21 cellular contexts compared by ENCODE assay signal in genomic region chr5:147989239-147989638, GRCh38.
"Had no signal": no experiment of that assay in that cellular context is flagged by ENCODE, and none has a peak within 500 bp of the region (broad histone marks: within the 10 kb centered on the region; RNA-seq: fewer than 3 reads in every experiment).

No MANE protein-coding gene starts in this region.

- H3K9me3 ChIP-seq: left ventricle myocardium inferior, lower lobe of right lung, testis, tibial nerve, upper lobe of right lung, vagina had no signal

- H3K9me3 Mint-ChIP-seq: dendritic cell treated with granulocyte-macrophage colony-stimulating factor and Interleukin-4, amounts not matched to agents 40 ng/mL and 50 ng/mL, for 4 days; effector memory CD8-positive, alpha-beta T cell; immature natural killer cell; mesothelial cell of epicardium; neural crest cell; stimulated activated naive B cell treated with anti-CD40 and anti-IgM and Interleukin-4, amounts not matched to agents 10 μg/mL and 1 μg/mL and 100 μg/mL, for 72 hours had no signal

- H3K4me1 Mint-ChIP-seq: immature natural killer cell; memory B cell; mesothelial cell of epicardium; natural killer cell; neural crest cell; stimulated activated naive B cell treated with anti-CD40 and anti-IgM and Interleukin-4, amounts not matched to agents 10 μg/mL and 1 μg/mL and 100 μg/mL, for 72 hours; stimulated activated naive CD8-positive, alpha-beta T cell treated with anti-CD3 and anti-CD28 coated beads, Interleukin-15, amount 100 ng/mL, for 72 hours had no signal

- H3K36me3 ChIP-seq: left ventricle myocardium inferior, lower lobe of right lung, tibial nerve, upper lobe of right lung, vagina had no signal

- H3K4me1 ChIP-seq: left ventricle myocardium inferior, lower lobe of right lung, testis, tibial nerve, upper lobe of right lung, vagina had no signal

- H3K4me3 Mint-ChIP-seq: dendritic cell treated with granulocyte-macrophage colony-stimulating factor and Interleukin-4, amounts not matched to agents 40 ng/mL and 50 ng/mL, for 4 days; effector memory CD8-positive, alpha-beta T cell; immature natural killer cell; memory B cell; mesothelial cell of epicardium; natural killer cell; neural crest cell; stimulated activated naive B cell treated with anti-CD40 and anti-IgM and Interleukin-4, amounts not matched to agents 10 μg/mL and 1 μg/mL and 100 μg/mL, for 72 hours; stimulated activated naive CD8-positive, alpha-beta T cell treated with anti-CD3 and anti-CD28 coated beads, Interleukin-15, amount 100 ng/mL, for 72 hours had no signal

- FAIRE-seq: kidney had no signal

- H3K27ac Mint-ChIP-seq: dendritic cell treated with granulocyte-macrophage colony-stimulating factor and Interleukin-4, amounts not matched to agents 40 ng/mL and 50 ng/mL, for 4 days; effector memory CD8-positive, alpha-beta T cell; immature natural killer cell; memory B cell; mesothelial cell of epicardium; natural killer cell; stimulated activated naive B cell treated with anti-CD40 and anti-IgM and Interleukin-4, amounts not matched to agents 10 μg/mL and 1 μg/mL and 100 μg/mL, for 72 hours; stimulated activated naive CD8-positive, alpha-beta T cell treated with anti-CD3 and anti-CD28 coated beads, Interleukin-15, amount 100 ng/mL, for 72 hours had no signal

- H3K36me3 Mint-ChIP-seq: immature natural killer cell; memory B cell; mesothelial cell of epicardium; natural killer cell; stimulated activated naive B cell treated with anti-CD40 and anti-IgM and Interleukin-4, amounts not matched to agents 10 μg/mL and 1 μg/mL and 100 μg/mL, for 72 hours had no signal

- H3K27me3 ChIP-seq: testis, tibial nerve, upper lobe of right lung, vagina had no signal

- H3K4me3 ChIP-seq: left ventricle myocardium inferior, lower lobe of right lung, testis, tibial nerve, upper lobe of right lung, vagina had no signal

- H3K27me3 Mint-ChIP-seq: effector memory CD8-positive, alpha-beta T cell; memory B cell; stimulated activated naive B cell treated with anti-CD40 and anti-IgM and Interleukin-4, amounts not matched to agents 10 μg/mL and 1 μg/mL and 100 μg/mL, for 72 hours; stimulated activated naive CD8-positive, alpha-beta T cell treated with anti-CD3 and anti-CD28 coated beads, Interleukin-15, amount 100 ng/mL, for 72 hours had no signal

- H3K27ac ChIP-seq: left ventricle myocardium inferior, lower lobe of right lung, testis, tibial nerve, upper lobe of right lung, vagina had no signal

- DNase-seq: effector memory CD8-positive, alpha-beta T cell; foreskin fibroblast; immature natural killer cell; kidney; left cardiac atrium; left ventricle myocardium inferior; lower lobe of right lung; natural killer cell; posterior cingulate gyrus; stimulated activated CD4-positive, alpha-beta T cell treated with anti-CD3 and anti-CD28 coated beads, Interleukin-2, amount 100 ng/mL, for 24 hours; stimulated activated CD4-positive, alpha-beta T cell treated with anti-CD3 and anti-CD28 coated beads, Interleukin-4, amount 100 ng/mL, for 4 hours; stimulated activated naive B cell treated with anti-CD40 and anti-IgM and Interleukin-4, amounts not matched to agents 10 μg/mL and 1 μg/mL and 100 μg/mL, for 72 hours; stimulated activated naive CD8-positive, alpha-beta T cell treated with anti-CD3 and anti-CD28 coated beads, Interleukin-15, amount 100 ng/mL, for 72 hours; testis; upper lobe of right lung had no signal
